In genomic region chr16:6616746-6617145, GRCh38 we compare ENCODE assay signal across 29 cellular contexts.
"Had no signal": no experiment of that assay in that cellular context is flagged by ENCODE, and none has a peak within 500 bp of the region (broad histone marks: within the 10 kb centered on the region; RNA-seq: fewer than 3 reads in every experiment).

No MANE protein-coding gene starts in this region.

- H3K27ac ChIP-seq: adrenal gland, body of pancreas, breast epithelium, SJSA1 had no signal

- ATAC-seq: activated naive CD4-positive, alpha-beta T cell treated with anti-CD3 and anti-CD28 coated beads, Interleukin-2, amount 50 U/mL, for 72 hours; activated T-cell treated with anti-CD3 and anti-CD28 coated beads, Interleukin-2, amount 50 U/mL, for 4 hours; body of pancreas had no signal

- DNase-seq: activated B cell treated with CpG ODN at 0.5 μM for 24 hours; activated CD4-positive, alpha-beta memory T cell treated with anti-CD3 and anti-CD28 coated beads for 36 hours; activated CD4-positive, alpha-beta T cell treated with anti-CD3 and anti-CD28 coated beads for 4 hours; activated CD4-positive, alpha-beta T cell treated with anti-CD3 and anti-CD28 coated beads, Interleukin-2, amount 50 U/mL, for 1 hour; activated CD4-positive, CD25-positive, alpha-beta regulatory T cell treated with anti-CD3 and anti-CD28 coated beads, Interleukin-2, amount 50 U/mL, for 72 hours; activated CD8-positive, alpha-beta memory T cell treated with anti-CD3 and anti-CD28 coated beads, Interleukin-2, amount 50 U/mL, for 4 hours; activated gamma-delta T cell treated with Interleukin-2 at 50 U/mL for 16 hours; activated naive CD4-positive, alpha-beta T cell treated with anti-CD3 and anti-CD28 coated beads for 36 hours; activated T-cell treated with anti-CD3 and anti-CD28 coated beads for 4 hours; activated T-cell treated with anti-CD3 and anti-CD28 coated beads, Interleukin-2, amount 50 U/mL, for 4 hours; adrenal gland; body of pancreas; MG63; NCI-H1048; NCI-H1105 treated with DMSO at 0.1 percent for 48 hours; NCI-H1436; NCI-H187; NCI-H2081; NCI-H2171 treated with DMSO at 0.1 percent for 48 hours; NCI-H2227 treated with DMSO at 0.1 percent for 48 hours; NCI-H446; NCI-H510A treated with DMSO at 0.1 percent for 48 hours; NCI-H82; NK-92 treated with Interleukin-12 subunit alpha and Interleukin-12 subunit beta, amount 100 ng/mL, for 24 hours; SHP77; SK-N-SH had no signal
